8 cellular contexts compared by ENCODE assay signal in genomic region chrX:131729295-131729694, GRCh38.
A peak's percentile ranks its signal among the peaks of the same experiment; 100 is the strongest.
DNase-seq lines count a peak whose midpoint lies in the region; ATAC-seq and TF ChIP-seq lines count a peak whose summit lies in the region.

No MANE protein-coding gene starts in this region.

- peak overlapping the region; percentile 21 for H3K27ac ChIP-seq in CD4-positive, alpha-beta T cell (ENCODE audit: low read depth, low read length)

- peaks cover 4% of the 10 kb centered on the region for H3K36me3 Mint-ChIP-seq in CD4-positive, alpha-beta T cell (ENCODE audit: low read depth)

- H3K27me3 ChIP-seq in CD4-positive, alpha-beta T cell (ENCODE audit: control insufficient read depth, insufficient read depth, low read length) = no peaks in the 10 kb centered on the region

- H3K4me3 Mint-ChIP-seq in CD4-positive, alpha-beta T cell = no peak overlapping the region

- H3K4me1 Mint-ChIP-seq in CD4-positive, alpha-beta T cell (ENCODE audit: low read depth) = no peaks in the 10 kb centered on the region

- H3K27me3 Mint-ChIP-seq in CD4-positive, alpha-beta T cell = no peaks in the 10 kb centered on the region

- intact Hi-C loops in CD4-positive, alpha-beta T cell (cut with DNase I, micrococcal nuclease) = no loop called here

- CTCF ChIA-PET in CD4-positive, alpha-beta T cell (lab: Charles Lee) = no interaction called here

- no peak overlapping the region for H3K27ac Mint-ChIP-seq in CD4-positive, alpha-beta T cell

- POLR2A ChIA-PET in CD4-positive, alpha-beta T cell (lab: Charles Lee) = no interaction called here

- ATAC-seq in CD4-positive, alpha-beta T cell (ENCODE audit: poor library complexity) = no peak
- ATAC-seq in GM21576 (IDR thresholded peaks at IDR 0.05; ENCODE audit: unreplicated experiment) (peak; percentile 51), GM21381 (IDR thresholded peaks at IDR 0.05; ENCODE audit: unreplicated experiment) (no peak)
- no peak for ATAC-seq in stimulated activated naive CD8-positive, alpha-beta T cell treated with anti-CD3 and anti-CD28 coated beads, Interleukin-15, Interleukin-2, amounts not matched to agents 100 U/mL and 50 U/mL, for 24 hours

- H3K9me3 Mint-ChIP-seq in CD4-positive, alpha-beta T cell = peaks cover 3% of the 10 kb centered on the region

- peak in 3 of 10 experiments; percentile 75 to 82 (median 78) for DNase-seq in CD4-positive, alpha-beta T cell
- DNase-seq in UCSD-AML1 (lab: John Stamatoyannopoulos, UW; ENCODE audit: unreplicated experiment) (peak; percentile 79), midbrain (lab: John Stamatoyannopoulos, UW) (peak; percentile 89), HPDE6-E6E7 (ENCODE audit: extremely low spot score) (no peak), GM19240 (ENCODE audit: insufficient read length, low spot score) (no peak)
- no peak for DNase-seq in stimulated activated naive CD8-positive, alpha-beta T cell treated with anti-CD3 and anti-CD28 coated beads, Interleukin-15, Interleukin-2, amounts not matched to agents 100 U/mL and 50 U/mL, for 24 hours

- no peaks in the 10 kb centered on the region for H3K9me3 ChIP-seq in CD4-positive, alpha-beta T cell (ENCODE audit: control insufficient read depth, low read length)

- no peak for TF ChIP-seq CTCF in CD4-positive, alpha-beta T cell (IDR thresholded peaks at IDR 0.05)

Comparison
In these comparisons a context has a peak if more than half of its experiments do, and no peak if none do; other contexts are left out.
1. DNase-seq: peak in UCSD-AML1 (single experiment) and midbrain (single experiment); none in HPDE6-E6E7 (single experiment), stimulated activated naive CD8-positive, alpha-beta T cell treated with anti-CD3 and anti-CD28 coated beads, Interleukin-15, Interleukin-2, amounts not matched to agents 100 U/mL and 50 U/mL, for 24 hours (single experiment) and GM19240 (single experiment).